In the genomic region with DNA sequence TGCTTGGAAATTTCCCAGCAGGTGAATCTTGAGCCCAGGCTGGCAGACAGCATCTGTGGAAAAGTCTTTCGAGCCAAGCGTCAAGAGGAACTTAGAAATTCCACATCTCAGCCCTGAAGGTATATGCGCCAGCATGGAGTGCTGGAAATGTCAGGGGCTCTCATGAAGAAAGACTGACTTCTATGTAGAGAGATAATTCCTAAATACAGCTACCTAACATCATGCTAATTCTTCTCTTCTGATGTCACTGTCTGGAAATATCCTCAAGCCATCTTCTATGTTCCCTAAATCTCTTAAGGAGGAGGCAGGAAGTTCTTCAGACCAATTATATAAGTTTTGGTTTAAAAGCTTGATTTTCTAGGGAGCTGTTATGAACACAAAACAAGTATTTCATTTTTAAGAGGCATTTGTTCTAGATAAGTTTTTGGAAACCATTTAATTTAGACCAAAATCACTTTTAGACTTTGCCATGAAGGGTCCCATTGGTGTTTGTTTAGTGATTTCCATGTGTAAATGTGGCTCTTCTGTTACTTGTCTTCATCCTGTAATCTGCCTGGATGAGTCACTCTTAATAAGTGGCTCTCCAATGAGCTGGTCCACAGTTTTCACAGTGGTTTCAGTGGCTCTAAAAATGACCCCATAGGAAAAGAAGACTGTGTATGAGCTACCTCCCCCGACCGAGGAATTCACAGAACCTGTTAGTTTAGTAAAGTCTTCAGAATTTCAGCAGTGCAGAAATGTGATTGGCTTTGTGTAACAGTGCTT, we compare ENCODE assay signal across 1 cellular context.
TF ChIP-seq lines count a peak whose summit lies in the region.

No MANE protein-coding gene starts in this region.

TF ChIP-seq in HepG2, 621 proteins besides CTCF, POLR2A, EP300 and RAD21:
- TF ChIP-seq, protein P1, sequence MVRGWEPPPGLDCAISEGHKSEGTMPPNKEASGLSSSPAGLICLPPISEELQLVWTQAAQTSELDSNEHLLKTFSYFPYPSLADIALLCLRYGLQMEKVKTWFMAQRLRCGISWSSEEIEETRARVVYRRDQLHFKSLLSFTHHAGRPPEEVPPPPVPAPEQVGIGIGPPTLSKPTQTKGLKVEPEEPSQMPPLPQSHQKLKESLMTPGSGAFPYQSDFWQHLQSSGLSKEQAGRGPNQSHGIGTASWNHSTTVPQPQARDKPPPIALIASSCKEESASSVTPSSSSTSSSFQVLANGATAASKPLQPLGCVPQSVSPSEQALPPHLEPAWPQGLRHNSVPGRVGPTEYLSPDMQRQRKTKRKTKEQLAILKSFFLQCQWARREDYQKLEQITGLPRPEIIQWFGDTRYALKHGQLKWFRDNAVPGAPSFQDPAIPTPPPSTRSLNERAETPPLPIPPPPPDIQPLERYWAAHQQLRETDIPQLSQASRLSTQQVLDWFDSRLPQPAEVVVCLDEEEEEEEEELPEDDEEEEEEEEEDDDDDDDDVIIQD (CRISPR knock-in tag; IDR thresholded peaks at IDR 0.05; ENCODE audit: low read depth) = peak; percentile 47; the same call in 1 of the 2 replicates
- 0 out of 2 replicates have a peak, but pooled peaks have one; percentile 23 for TF ChIP-seq POGZ (CRISPR knock-in tag; IDR thresholded peaks at IDR 0.05)
- no peak for TF ChIP-seq ZNF33B (CRISPR knock-in tag; IDR thresholded peaks at IDR 0.05)
- peak; percentile 75 for TF ChIP-seq FOSL2 (CRISPR knock-in tag; IDR thresholded peaks at IDR 0.05)
- no peak for TF ChIP-seq TGIF2 (CRISPR knock-in tag; IDR thresholded peaks at IDR 0.05)
- TF ChIP-seq ATF7-NPFF (CRISPR knock-in tag; IDR thresholded peaks at IDR 0.05; ENCODE audit: low read depth) = no peak
- no peak for TF ChIP-seq MATR3 (CRISPR knock-in tag; IDR thresholded peaks at IDR 0.05)
- TF ChIP-seq, protein P2, sequence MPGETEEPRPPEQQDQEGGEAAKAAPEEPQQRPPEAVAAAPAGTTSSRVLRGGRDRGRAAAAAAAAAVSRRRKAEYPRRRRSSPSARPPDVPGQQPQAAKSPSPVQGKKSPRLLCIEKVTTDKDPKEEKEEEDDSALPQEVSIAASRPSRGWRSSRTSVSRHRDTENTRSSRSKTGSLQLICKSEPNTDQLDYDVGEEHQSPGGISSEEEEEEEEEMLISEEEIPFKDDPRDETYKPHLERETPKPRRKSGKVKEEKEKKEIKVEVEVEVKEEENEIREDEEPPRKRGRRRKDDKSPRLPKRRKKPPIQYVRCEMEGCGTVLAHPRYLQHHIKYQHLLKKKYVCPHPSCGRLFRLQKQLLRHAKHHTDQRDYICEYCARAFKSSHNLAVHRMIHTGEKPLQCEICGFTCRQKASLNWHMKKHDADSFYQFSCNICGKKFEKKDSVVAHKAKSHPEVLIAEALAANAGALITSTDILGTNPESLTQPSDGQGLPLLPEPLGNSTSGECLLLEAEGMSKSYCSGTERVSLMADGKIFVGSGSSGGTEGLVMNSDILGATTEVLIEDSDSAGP (CRISPR knock-in tag; IDR thresholded peaks at IDR 0.05; ENCODE audit: borderline replicate concordance) = no peak
- TF ChIP-seq KLF6 (CRISPR knock-in tag; IDR thresholded peaks at IDR 0.05) = no peak
- TF ChIP-seq ZNF530 (CRISPR knock-in tag; IDR thresholded peaks at IDR 0.05; ENCODE audit: low read depth) = no peak
- TF ChIP-seq, protein P3, sequence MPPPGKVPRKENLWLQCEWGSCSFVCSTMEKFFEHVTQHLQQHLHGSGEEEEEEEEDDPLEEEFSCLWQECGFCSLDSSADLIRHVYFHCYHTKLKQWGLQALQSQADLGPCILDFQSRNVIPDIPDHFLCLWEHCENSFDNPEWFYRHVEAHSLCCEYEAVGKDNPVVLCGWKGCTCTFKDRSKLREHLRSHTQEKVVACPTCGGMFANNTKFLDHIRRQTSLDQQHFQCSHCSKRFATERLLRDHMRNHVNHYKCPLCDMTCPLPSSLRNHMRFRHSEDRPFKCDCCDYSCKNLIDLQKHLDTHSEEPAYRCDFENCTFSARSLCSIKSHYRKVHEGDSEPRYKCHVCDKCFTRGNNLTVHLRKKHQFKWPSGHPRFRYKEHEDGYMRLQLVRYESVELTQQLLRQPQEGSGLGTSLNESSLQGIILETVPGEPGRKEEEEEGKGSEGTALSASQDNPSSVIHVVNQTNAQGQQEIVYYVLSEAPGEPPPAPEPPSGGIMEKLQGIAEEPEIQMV (CRISPR knock-in tag; IDR thresholded peaks at IDR 0.05; ENCODE audit: low read depth) = no peak
